11 cellular contexts compared by ENCODE assay signal in genomic region chr3:71629289-71630252, GRCh38. TPM values are rescaled to one million over a fixed set of nuclear protein-coding genes. Genes with fewer than 3 reads are reported as not detected.
DNase-seq lines count a peak whose midpoint lies in the region; ATAC-seq and TF ChIP-seq lines count a peak whose summit lies in the region.
"Had no signal": no experiment of that assay in that cellular context is flagged by ENCODE, and none has a peak within 500 bp of the region (broad histone marks: within the 10 kb centered on the region; RNA-seq: fewer than 3 reads in every experiment).

No MANE protein-coding gene starts in this region.

- DNase-seq in HL-60 (ENCODE audit: low read depth in 1 of 2, low spot score in 1 of 2) (peak; percentile 57 to 84), SKM-1 (lab: John Stamatoyannopoulos, UW; ENCODE audit: unreplicated experiment) (peak; percentile 92), heart left ventricle (peak in 4 of 5 donors; percentile 16 to 51 (median 33)), T-helper 9 cell (no peak), NCI-H2081 treated with DMSO at 0.1 percent for 48 hours (lab: John Stamatoyannopoulos, UW) (no peak)
- DNase-seq in activated CD4-positive, alpha-beta T cell treated with anti-CD3 and anti-CD28 coated beads, Interleukin-2, amount 50 U/mL, for 4 hours, result no peak
- DNase-seq: activated T-cell treated with anti-CD3 and anti-CD28 coated beads, Interleukin-2, amount 50 U/mL, for 4 hours; WERI-Rb-1 had no signal

- H3K4me1 ChIP-seq in heart left ventricle (peaks cover 0 to 17% (median 0%) of the 10 kb centered on the region in 12 donors), stomach smooth muscle (ENCODE audit: control insufficient read depth, insufficient read depth, low read length) (no peaks in the 10 kb centered on the region)

- no peak for TF ChIP-seq POLR2A in heart left ventricle (IDR thresholded peaks at IDR 0.05)

- peak overlapping the region; percentile 33 for H3K27ac ChIP-seq in HL-60 (replicated peaks)
- peak overlapping the region in 1 of 12 donors; percentile 72 for H3K27ac ChIP-seq in heart left ventricle
- H3K27ac ChIP-seq in stomach smooth muscle (ENCODE audit: low read length), result peak overlapping the region; percentile 37
- H3K27ac ChIP-seq: WERI-Rb-1 had no signal

- H3K27me3 ChIP-seq in HL-60 (ENCODE audit: insufficient read depth, poor library complexity, severe bottlenecking) (no peaks in the 10 kb centered on the region), heart left ventricle (no peaks in the 10 kb centered on the region), stomach smooth muscle (ENCODE audit: control insufficient read depth in 1 of 2, insufficient read depth in 2 of 2, low read length in 2 of 2) (no peaks in the 10 kb centered on the region)

- intact Hi-C loops in heart left ventricle (cut with DNase I), result no loop called here

- H3K9me3 ChIP-seq in heart left ventricle, result no peaks in the 10 kb centered on the region
- no peaks in the 10 kb centered on the region for H3K9me3 ChIP-seq in stomach smooth muscle (ENCODE audit: control insufficient read depth in 2 of 2, low read length in 2 of 2)

- no peak overlapping the region for H3K4me3 ChIP-seq in HL-60 (replicated peaks; ENCODE audit: insufficient read depth, low read length)
- H3K4me3 ChIP-seq in heart left ventricle, result no peak overlapping the region
- no peak overlapping the region for H3K4me3 ChIP-seq in stomach smooth muscle (ENCODE audit: low read length in 2 of 2)

- H3K36me3 ChIP-seq in heart left ventricle (no peaks in the 10 kb centered on the region), stomach smooth muscle (ENCODE audit: control insufficient read depth in 2 of 2, insufficient read depth in 2 of 2, low read length in 2 of 2) (no peaks in the 10 kb centered on the region)
- H3K36me3 ChIP-seq: WERI-Rb-1 had no signal

- TF ChIP-seq CTCF in HL-60 (IDR thresholded peaks at IDR 0.05; ENCODE audit: insufficient read depth, low read length), result no peak
- TF ChIP-seq CTCF in heart left ventricle (IDR thresholded peaks at IDR 0.05), result no peak

- ATAC-seq in heart left ventricle (peak in 3 of 4 donors; percentile 50 to 76 (median 62)), GM19467 (IDR thresholded peaks at IDR 0.05; ENCODE audit: unreplicated experiment) (no peak)
- ATAC-seq: activated T-cell treated with anti-CD3 and anti-CD28 coated beads, Interleukin-2, amount 50 U/mL, for 4 hours; HCT116 had no signal

- H3K9ac ChIP-seq in stomach smooth muscle (ENCODE audit: low read length in 2 of 2), result no peak overlapping the region

- WGBS in heart left ventricle, 4 donors, result 66 to 74% (median 70%) methylated on average over 10 of the region's 10 CpGs

RNA-seq across cellular contexts. Expression of gene FOXP1, which starts 46.0 kb away (rescaled TPM):
- total RNA-seq in heart left ventricle, result 10 to 100 TPM; 33.0 to 67.8 (median 44.5) TPM
- polyA plus RNA-seq in heart left ventricle, result 10 to 100 TPM; 14.9 to 15.1 TPM

Comparison
In these comparisons a context has a peak if more than half of its experiments do, and no peak if none do; other contexts are left out.
1. DNase-seq: peak in HL-60 (2 of 2), SKM-1 (single experiment) and heart left ventricle (4 of 5); none in T-helper 9 cell (single experiment), NCI-H2081 treated with DMSO at 0.1 percent for 48 hours (single experiment) and activated CD4-positive, alpha-beta T cell treated with anti-CD3 and anti-CD28 coated beads, Interleukin-2, amount 50 U/mL, for 4 hours (0 of 2).